ENCODE assay signal across 18 cellular contexts in the genomic region with DNA sequence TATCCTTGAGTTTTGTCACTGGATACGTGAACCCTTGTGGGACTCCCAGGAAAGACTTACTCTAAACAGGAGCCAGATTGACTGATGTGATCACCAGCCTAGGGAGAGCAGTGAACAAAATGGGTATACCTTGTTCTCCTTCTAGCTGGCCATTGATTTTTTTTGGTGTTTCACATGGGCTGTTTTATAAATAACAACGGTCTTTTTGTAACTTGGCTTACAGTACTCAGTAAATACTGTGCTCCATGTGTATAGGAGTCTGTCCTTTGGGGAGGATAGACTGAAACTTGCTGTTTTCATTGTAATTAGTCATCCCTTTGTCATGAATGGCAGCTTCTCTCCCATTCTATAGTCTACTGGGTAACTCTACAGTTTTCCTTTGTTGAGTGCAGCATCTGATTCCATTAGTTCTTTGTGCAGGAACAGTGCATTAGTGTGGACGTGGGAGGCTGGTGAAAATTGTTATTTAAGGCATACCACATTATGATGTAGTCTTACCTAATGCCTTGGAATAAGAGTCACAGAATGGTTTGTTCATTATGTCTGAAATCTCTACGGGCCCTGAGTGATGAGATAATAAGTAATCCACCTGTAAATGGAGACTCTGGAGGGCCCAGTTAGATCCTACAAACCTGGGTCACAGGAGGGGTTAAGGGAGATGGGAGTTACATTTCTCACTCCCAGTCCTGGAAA.
DNase-seq lines count a peak whose midpoint lies in the region; ATAC-seq, FAIRE-seq and TF ChIP-seq lines count a peak whose summit lies in the region.
"Had no signal": no experiment of that assay in that cellular context is flagged by ENCODE, and none has a peak within 500 bp of the region (broad histone marks: within the 10 kb centered on the region; RNA-seq: fewer than 3 reads in every experiment).

No MANE protein-coding gene starts in this region.

- H3K27me3 ChIP-seq in HepG2 (ENCODE audit: control insufficient read depth in 1 of 2, insufficient read depth in 2 of 2, low read length in 2 of 2) (no peaks in the 10 kb centered on the region; a peak in 1 of 5 replicates), right lobe of liver (no peaks in the 10 kb centered on the region), prostate gland (replicated peaks; ENCODE audit: insufficient read depth) (no peaks in the 10 kb centered on the region), esophagus squamous epithelium (no peaks in the 10 kb centered on the region)
- H3K27me3 ChIP-seq: ascending aorta, ovary had no signal

- ATAC-seq in HepG2 (peak; percentile 50; the same call in 2 of the 3 replicates), right lobe of liver (no peak)

- H3K4me3 ChIP-seq in HepG2 (replicated peaks in 1 of 3; ENCODE audit: insufficient read depth in 1 of 3, low read depth in 2 of 3, low read length in 3 of 3) (no peak overlapping the region), right lobe of liver (no peak overlapping the region), prostate gland (no peak overlapping the region), esophagus squamous epithelium (no peak overlapping the region)
- H3K4me3 ChIP-seq: ascending aorta, ovary had no signal

- no peak overlapping the region for H3K9ac ChIP-seq in HepG2 (ENCODE audit: insufficient read depth, low read depth, low read length)

- TF ChIP-seq EP300 in HepG2 (IDR thresholded peaks at IDR 0.05; ENCODE audit: low read depth in 2 of 2, low read length in 2 of 2) (no peak), HepG2 (CRISPR knock-in tag; IDR thresholded peaks at IDR 0.05; ENCODE audit: borderline replicate concordance) (no peak)

- FAIRE-seq in HepG2 (lab: Jason Lieb, UNC), result no peak
- FAIRE-seq: A204.1, GM12892, islet of Langerhans had no signal

- H3K36me3 ChIP-seq in HepG2 (replicated peaks in 1 of 2; ENCODE audit: control insufficient read depth in 1 of 2, insufficient read depth in 2 of 2, low read length in 2 of 2) (no peaks in the 10 kb centered on the region), right lobe of liver (no peaks in the 10 kb centered on the region), prostate gland (no peaks in the 10 kb centered on the region), esophagus squamous epithelium (no peaks in the 10 kb centered on the region)
- H3K36me3 ChIP-seq: ascending aorta, ovary had no signal

- H3K27ac ChIP-seq in HepG2 (ENCODE audit: extremely low read length, insufficient read depth, low read length) (no peak overlapping the region), right lobe of liver (no peak overlapping the region), prostate gland (no peak overlapping the region), esophagus squamous epithelium (no peak overlapping the region)
- H3K27ac ChIP-seq: ascending aorta, ovary had no signal

- POLR2A ChIA-PET in HepG2 (lab: Yijun Ruan, JAX), result no interaction called here

- H3K79me2 ChIP-seq in HepG2 (ENCODE audit: insufficient read depth, low read length), result no peaks in the 10 kb centered on the region

- intact Hi-C loops in HepG2 (cut with micrococcal nuclease; ENCODE audit: unreplicated experiment), result loop anchor here (5.0 kb wide), 1 partner anchor 43 kb away; no protein-coding TSS in a partner anchor
- intact Hi-C loops in right lobe of liver (cut with DNase I), result no loop called here
- intact Hi-C loops in prostate gland (cut with DNase I), result no loop called here
- intact Hi-C loops in esophagus squamous epithelium (cut with DNase I), result no loop called here

- TF ChIP-seq CTCF in HepG2 (CRISPR knock-in tag; IDR thresholded peaks at IDR 0.05) (no peak), right lobe of liver (IDR thresholded peaks at IDR 0.05) (no peak), prostate gland (IDR thresholded peaks at IDR 0.05) (no peak), esophagus squamous epithelium (IDR thresholded peaks at IDR 0.05) (no peak)

- BruUV-seq in HepG2 (replicated peaks; lab: Mats Ljungman, UMichigan), result no TSS peak

- CTCF ChIA-PET in HepG2 (lab: Yijun Ruan, JAX; ENCODE audit: low intra/inter-chr PET ratio, low total read pairs), result no interaction called here

- H2AFZ ChIP-seq in HepG2 (ENCODE audit: low read length), result no peak overlapping the region

- H3K9me3 ChIP-seq in HepG2 (ENCODE audit: low read length) (no peaks in the 10 kb centered on the region), right lobe of liver (no peaks in the 10 kb centered on the region), prostate gland (no peaks in the 10 kb centered on the region), esophagus squamous epithelium (no peaks in the 10 kb centered on the region)
- H3K9me3 ChIP-seq: ascending aorta, ovary had no signal

- TF ChIP-seq RAD21 in HepG2 (CRISPR knock-in tag; IDR thresholded peaks at IDR 0.05), result no peak

- H4K20me1 ChIP-seq in HepG2 (ENCODE audit: insufficient read depth, low read length), result no peaks in the 10 kb centered on the region

- TF ChIP-seq POLR2A in HepG2 (IDR thresholded peaks at IDR 0.05; ENCODE audit: insufficient read depth in 1 of 2, low read depth in 2 of 2, low read length in 2 of 2) (no peak), right lobe of liver (IDR thresholded peaks at IDR 0.05) (no peak), prostate gland (IDR thresholded peaks at IDR 0.05) (no peak), esophagus squamous epithelium (IDR thresholded peaks at IDR 0.05) (no peak)

- H3K4me1 ChIP-seq in HepG2 (ENCODE audit: insufficient read depth, low read length), result peaks cover 15% of the 10 kb centered on the region
- H3K4me1 ChIP-seq in right lobe of liver, result no peaks in the 10 kb centered on the region
- H3K4me1 ChIP-seq in prostate gland (replicated peaks), result no peaks in the 10 kb centered on the region
- H3K4me1 ChIP-seq in esophagus squamous epithelium, result peaks cover 0 to 7% (median 0%) of the 10 kb centered on the region in 3 donors
- H3K4me1 ChIP-seq: ascending aorta had no signal

- DNase-seq in HepG2 (ENCODE audit: low spot score), result peak; percentile 30
- DNase-seq in right lobe of liver, result no peak
- DNase-seq in astrocyte of the hippocampus (ENCODE audit: low read depth, low spot score), result peak; percentile 61
- peak; percentile 94 for DNase-seq in kidney glomerular epithelial cell (lab: John Stamatoyannopoulos, UW)
- DNase-seq in prostate gland (ENCODE audit: low spot score), result no peak
- DNase-seq in esophagus squamous epithelium (lab: John Stamatoyannopoulos, UW), result no peak
- DNase-seq in DMS53 treated with DMSO at 0.1 percent for 48 hours (lab: John Stamatoyannopoulos, UW; ENCODE audit: unreplicated experiment), result no peak
- no peak for DNase-seq in DMS153 treated with DMSO at 0.1 percent for 48 hours (lab: John Stamatoyannopoulos, UW; ENCODE audit: unreplicated experiment)
- DNase-seq: activated CD4-positive, alpha-beta memory T cell treated with anti-CD3 and anti-CD28 coated beads, Interleukin-2, amount 10 ng/mL, durations not matched to agents 7 days and 5 days; CD4-positive, CD25-positive, alpha-beta regulatory T cell; midbrain; NCI-H1105 treated with DMSO at 0.1 percent for 48 hours; NCI-H345; ovary had no signal

- WGBS in HepG2 (ENCODE audit: low lambda C conversion rate), result 22% methylated on average over 4 of the region's 4 CpGs
- WGBS in right lobe of liver (ENCODE audit: insufficient coverage, low coverage, low lambda C conversion rate, missing lambda C conversion rate), result 50% methylated on average over 4 of the region's 4 CpGs
- WGBS in prostate gland, result 84% methylated on average over 4 of the region's 4 CpGs
- 86 to 88% methylated on average over 4 of the region's 4 CpGs for WGBS in esophagus squamous epithelium, 2 donors

- in situ Hi-C loops in HepG2 (cut with HindIII; ENCODE audit: extremely low pct_ligation_motif_present, low pct_unique_long_range_greater_than_20kb), result no loop called here

- H3K4me2 ChIP-seq in HepG2 (ENCODE audit: low read depth, low read length), result 0 out of 2 replicates have a peak overlapping the region, but pooled peaks have one; percentile 9

TF ChIP-seq in HepG2, 621 proteins besides CTCF, POLR2A, EP300 and RAD21:
- no peak for TF ChIP-seq RFX5 (IDR thresholded peaks at IDR 0.05; ENCODE audit: low read depth, low read length)
- TF ChIP-seq, protein P1, sequence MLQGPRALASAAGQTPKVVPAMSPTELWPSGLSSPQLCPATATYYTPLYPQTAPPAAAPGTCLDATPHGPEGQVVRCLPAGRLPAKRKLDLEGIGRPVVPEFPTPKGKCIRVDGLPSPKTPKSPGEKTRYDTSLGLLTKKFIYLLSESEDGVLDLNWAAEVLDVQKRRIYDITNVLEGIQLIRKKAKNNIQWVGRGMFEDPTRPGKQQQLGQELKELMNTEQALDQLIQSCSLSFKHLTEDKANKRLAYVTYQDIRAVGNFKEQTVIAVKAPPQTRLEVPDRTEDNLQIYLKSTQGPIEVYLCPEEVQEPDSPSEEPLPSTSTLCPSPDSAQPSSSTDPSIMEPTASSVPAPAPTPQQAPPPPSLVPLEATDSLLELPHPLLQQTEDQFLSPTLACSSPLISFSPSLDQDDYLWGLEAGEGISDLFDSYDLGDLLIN (CRISPR knock-in tag; IDR thresholded peaks at IDR 0.05; ENCODE audit: borderline replicate concordance), result no peak
- no peak for TF ChIP-seq NRL (CRISPR knock-in tag; IDR thresholded peaks at IDR 0.05; ENCODE audit: borderline replicate concordance)
- no peak for TF ChIP-seq SALL1 (CRISPR knock-in tag; IDR thresholded peaks at IDR 0.05)
- no peak for TF ChIP-seq ZMYM3 (CRISPR knock-in tag; IDR thresholded peaks at IDR 0.05)
- no peak for TF ChIP-seq ZNF441 (CRISPR knock-in tag; IDR thresholded peaks at IDR 0.05; ENCODE audit: borderline replicate concordance)
- TF ChIP-seq NR1H2 (CRISPR knock-in tag; IDR thresholded peaks at IDR 0.05; ENCODE audit: borderline replicate concordance, low read depth), result no peak
TF ChIP-seq in HepG2: peak in this region for 0.

Comparison
In these comparisons a context has a peak if more than half of its experiments do, and no peak if none do; other contexts are left out.
1. DNase-seq: peak in HepG2 (single experiment), astrocyte of the hippocampus (single experiment) and kidney glomerular epithelial cell (single experiment); none in right lobe of liver (0 of 3), prostate gland (single experiment), esophagus squamous epithelium (single experiment), DMS53 treated with DMSO at 0.1 percent for 48 hours (single experiment) and DMS153 treated with DMSO at 0.1 percent for 48 hours (single experiment).